In genomic region chr1:248825909-248826760, GRCh38 we compare ENCODE assay signal across 1 cellular context.
A peak's percentile ranks its signal among the peaks of the same experiment; 100 is the strongest.
TF ChIP-seq lines count a peak whose summit lies in the region.

Gene SH3BP5L (minus strand): TSS chr1:248825915. CDS start chr1:248824935, 980 bp downstream.

TF ChIP-seq in HEK293, 187 proteins besides CTCF, POLR2A, EP300 and RAD21 (continued from another document):
- TF ChIP-seq ZNF239 (tag by site-specific recombination; IDR thresholded peaks at IDR 0.05) (no peak), MYNN (tag by site-specific recombination; IDR thresholded peaks at IDR 0.05; ENCODE audit: borderline replicate concordance) (no peak), ZNF223 (tag by site-specific recombination; IDR thresholded peaks at IDR 0.05) (no peak), IKZF3 (tag by site-specific recombination; IDR thresholded peaks at IDR 0.05) (no peak), ZSCAN16 (tag by site-specific recombination; IDR thresholded peaks at IDR 0.05) (no peak), ZBTB10 (tag by site-specific recombination; IDR thresholded peaks at IDR 0.05) (no peak), ZNF701 (tag by site-specific recombination; IDR thresholded peaks at IDR 0.05) (no peak), ZNF692 (tag by site-specific recombination; IDR thresholded peaks at IDR 0.05) (no peak), KLF8 (tag by site-specific recombination; IDR thresholded peaks at IDR 0.05) (no peak), ATF2 (tag by site-specific recombination; IDR thresholded peaks at IDR 0.05; ENCODE audit: low read depth) (no peak), REST (tag by site-specific recombination; IDR thresholded peaks at IDR 0.05) (no peak), ZNF169 (tag by site-specific recombination; IDR thresholded peaks at IDR 0.05) (no peak), ZNF394 (tag by site-specific recombination; IDR thresholded peaks at IDR 0.05; ENCODE audit: borderline replicate concordance) (no peak), ZNF155 (tag by site-specific recombination; IDR thresholded peaks at IDR 0.05) (no peak), YY1 (tag by site-specific recombination; IDR thresholded peaks at IDR 0.05) (peak; percentile 94), ZNF600 (tag by site-specific recombination; IDR thresholded peaks at IDR 0.05) (no peak), ZNF114 (tag by site-specific recombination; IDR thresholded peaks at IDR 0.05) (no peak), ZBTB8A (tag by site-specific recombination; IDR thresholded peaks at IDR 0.05) (0 out of 2 replicates have a peak, but pooled peaks have one; percentile 13), ZNF660 (tag by site-specific recombination; IDR thresholded peaks at IDR 0.05) (no peak), SCRT1 (tag by site-specific recombination; IDR thresholded peaks at IDR 0.05; ENCODE audit: borderline replicate concordance) (no peak), ZNF624 (tag by site-specific recombination; IDR thresholded peaks at IDR 0.05) (no peak), ZNF174 (tag by site-specific recombination; IDR thresholded peaks at IDR 0.05) (no peak), ZNF629 (tag by site-specific recombination; IDR thresholded peaks at IDR 0.05) (peak; percentile 91), KLF7 (tag by site-specific recombination; IDR thresholded peaks at IDR 0.05; ENCODE audit: borderline replicate concordance) (no peak), KLF17 (tag by site-specific recombination; IDR thresholded peaks at IDR 0.05) (no peak), ZNF580 (tag by site-specific recombination; IDR thresholded peaks at IDR 0.05) (no peak), ZNF610 (tag by site-specific recombination; IDR thresholded peaks at IDR 0.05; ENCODE audit: borderline replicate concordance) (no peak), ZBTB44 (tag by site-specific recombination; IDR thresholded peaks at IDR 0.05) (no peak), ZFP3 (tag by site-specific recombination; IDR thresholded peaks at IDR 0.05; ENCODE audit: low read depth) (no peak), ZNF776 (tag by site-specific recombination; IDR thresholded peaks at IDR 0.05; ENCODE audit: borderline replicate concordance) (no peak), ZNF473 (tag by site-specific recombination; IDR thresholded peaks at IDR 0.05) (no peak), ZNF248 (tag by site-specific recombination; IDR thresholded peaks at IDR 0.05) (no peak), ZNF639 (tag by site-specific recombination; IDR thresholded peaks at IDR 0.05) (no peak), ZFP69B (tag by site-specific recombination; IDR thresholded peaks at IDR 0.05) (no peak), ZBTB21 (tag by site-specific recombination; IDR thresholded peaks at IDR 0.05) (peak; percentile 65; the same call in 1 of the 2 replicates), ZNF558 (tag by site-specific recombination; IDR thresholded peaks at IDR 0.05) (no peak), ZNF670 (tag by site-specific recombination; IDR thresholded peaks at IDR 0.05; ENCODE audit: low read depth) (no peak), PATZ1 (tag by site-specific recombination; IDR thresholded peaks at IDR 0.05) (no peak), BCL11A (tag by site-specific recombination; IDR thresholded peaks at IDR 0.05; ENCODE audit: low read depth) (no peak), ZNF26 (tag by site-specific recombination; IDR thresholded peaks at IDR 0.05) (no peak), SP2 (tag by site-specific recombination; IDR thresholded peaks at IDR 0.05) (peak; percentile 63), ZBTB17 (tag by site-specific recombination; IDR thresholded peaks at IDR 0.05) (peak; percentile 66), ZNF146 (tag by site-specific recombination; IDR thresholded peaks at IDR 0.05) (no peak), ZNF18 (tag by site-specific recombination; IDR thresholded peaks at IDR 0.05) (no peak), ZXDB (tag by site-specific recombination; IDR thresholded peaks at IDR 0.05) (0 out of 2 replicates have a peak, but pooled peaks have one; percentile 35)
TF ChIP-seq in HEK293: peak in this region for 16.
